In the genomic region with DNA sequence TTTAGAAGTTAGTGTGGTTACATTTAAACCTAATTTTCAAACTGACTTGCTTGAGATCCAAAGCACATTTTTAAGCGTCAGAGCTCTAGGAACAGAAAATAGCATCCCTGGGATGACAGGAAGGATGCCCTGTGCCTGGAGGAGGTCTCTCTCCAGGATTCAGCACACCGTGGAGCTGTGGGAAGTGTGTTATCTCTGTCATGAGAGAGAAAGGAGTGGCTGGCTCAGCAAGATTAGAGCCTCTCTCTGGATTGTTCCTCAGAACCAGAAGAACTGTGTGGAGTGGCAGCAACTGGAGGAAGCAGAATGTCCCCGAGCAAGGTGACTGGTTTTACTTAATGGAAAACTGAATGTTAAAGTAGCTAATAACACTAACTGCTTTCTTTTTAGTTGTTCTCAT, we compare ENCODE assay signal across 21 cellular contexts.
"Had no signal": no experiment of that assay in that cellular context is flagged by ENCODE, and none has a peak within 500 bp of the region (broad histone marks: within the 10 kb centered on the region; RNA-seq: fewer than 3 reads in every experiment).

No MANE protein-coding gene starts in this region.

- H3K36me3 Mint-ChIP-seq: brain; natural killer cell treated with Interleukin-12 subunit alpha and Interleukin-12 subunit beta and Interleukin-15 and Interleukin-18, amount 100 ng/mL, for 72 hours; WTC11 had no signal

- ATAC-seq: lower lobe of right lung; natural killer cell treated with Interleukin-12 subunit alpha and Interleukin-12 subunit beta and Interleukin-15 and Interleukin-18, amount 100 ng/mL, for 72 hours; stimulated activated naive CD8-positive, alpha-beta T cell treated with anti-CD3 and anti-CD28 coated beads, Interleukin-15, Interleukin-2, amounts not matched to agents 100 U/mL and 50 U/mL, for 24 hours; WTC11 had no signal

- H3K36me3 ChIP-seq: lower lobe of right lung, upper lobe of left lung had no signal

- H3K9me3 ChIP-seq: lower lobe of right lung, upper lobe of left lung had no signal

- H3K9me3 Mint-ChIP-seq: dendritic cell treated with granulocyte-macrophage colony-stimulating factor and Interleukin-4, amounts not matched to agents 40 ng/mL and 50 ng/mL, for 4 days; natural killer cell treated with Interleukin-12 subunit alpha and Interleukin-12 subunit beta and Interleukin-15 and Interleukin-18, amount 100 ng/mL, for 72 hours; WTC11 had no signal

- H3K27ac Mint-ChIP-seq: activated naive CD4-positive, alpha-beta T cell treated with anti-CD3 and anti-CD28 coated beads, Interleukin-2, amount 50 U/mL, for 24 hours; brain; dendritic cell treated with granulocyte-macrophage colony-stimulating factor and Interleukin-4, amounts not matched to agents 40 ng/mL and 50 ng/mL, for 4 days; natural killer cell treated with Interleukin-12 subunit alpha and Interleukin-12 subunit beta and Interleukin-15 and Interleukin-18, amount 100 ng/mL, for 72 hours; WTC11 had no signal

- H3K27me3 ChIP-seq: upper lobe of left lung had no signal

- H3K27ac ChIP-seq: lower lobe of right lung, upper lobe of left lung had no signal

- H3K4me3 Mint-ChIP-seq: activated naive CD4-positive, alpha-beta T cell treated with anti-CD3 and anti-CD28 coated beads, Interleukin-2, amount 50 U/mL, for 24 hours; brain; dendritic cell treated with granulocyte-macrophage colony-stimulating factor and Interleukin-4, amounts not matched to agents 40 ng/mL and 50 ng/mL, for 4 days; natural killer cell treated with Interleukin-12 subunit alpha and Interleukin-12 subunit beta and Interleukin-15 and Interleukin-18, amount 100 ng/mL, for 72 hours; WTC11 had no signal

- H3K4me3 ChIP-seq: lower lobe of right lung, upper lobe of left lung had no signal

- DNase-seq: activated gamma-delta T cell treated with Interleukin-2 at 50 U/mL for 16 hours; activated T-cell treated with anti-CD3 and anti-CD28 coated beads, Interleukin-2, amount 50 U/mL, for 1 hour; aorta; caudate nucleus; effector CD4-positive, alpha-beta T cell; foreskin fibroblast; hippocampal formation; lower lobe of right lung; midbrain; nucleus accumbens; posterior cingulate gyrus; stimulated activated CD4-positive, alpha-beta T cell treated with anti-CD3 and anti-CD28 coated beads, Interleukin-4, amount 100 ng/mL, for 4 hours; stimulated activated naive CD8-positive, alpha-beta T cell treated with anti-CD3 and anti-CD28 coated beads, Interleukin-15, Interleukin-2, amounts not matched to agents 100 U/mL and 50 U/mL, for 24 hours; T-helper 1 cell; T-helper 9 cell; upper lobe of left lung had no signal

- H3K27me3 Mint-ChIP-seq: activated naive CD4-positive, alpha-beta T cell treated with anti-CD3 and anti-CD28 coated beads, Interleukin-2, amount 50 U/mL, for 24 hours had no signal
